Comparison of ENCODE assay signal across 8 cellular contexts in the genomic region with DNA sequence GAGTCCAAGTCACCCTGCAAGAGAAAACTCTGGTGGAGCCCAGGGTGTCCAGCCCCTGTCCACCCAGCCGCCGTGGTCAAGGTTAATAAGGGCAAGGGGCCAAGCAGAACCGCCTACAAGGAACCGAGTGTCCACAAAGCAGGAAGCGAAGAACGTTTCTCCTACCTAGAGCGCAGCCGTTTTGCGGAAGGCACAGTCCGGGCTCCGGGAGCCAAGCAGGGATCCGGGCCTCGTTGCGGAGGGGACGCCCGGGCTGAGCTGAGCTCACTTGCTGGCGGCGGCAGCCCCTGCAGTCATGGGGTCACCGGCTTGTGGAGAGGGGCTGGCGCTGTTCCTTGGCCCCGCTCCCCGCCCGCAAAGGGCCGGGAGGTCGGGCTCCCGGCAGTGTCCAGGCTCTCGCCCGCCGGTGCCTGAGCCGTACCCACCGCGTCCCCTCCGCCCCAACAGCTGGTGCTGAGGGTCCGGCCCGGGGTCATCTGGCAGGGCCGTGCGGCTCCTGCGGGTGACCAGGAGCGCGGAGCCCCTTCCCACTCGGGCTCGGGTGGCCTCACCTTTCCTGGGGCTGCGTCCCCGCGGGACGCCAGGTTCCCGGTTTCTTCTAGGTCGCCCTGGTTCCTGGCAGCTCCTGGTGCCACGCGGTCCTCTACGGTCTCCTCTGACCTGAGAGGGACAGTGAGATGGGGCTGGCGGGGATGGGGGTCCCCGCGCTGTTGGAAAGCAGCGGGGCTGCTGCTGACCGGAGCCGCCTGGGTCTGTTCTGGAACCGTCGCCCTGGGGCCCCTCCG. TPM values are rescaled to one million over a fixed set of nuclear protein-coding genes. Genes with fewer than 3 reads are reported as not detected.
DNase-seq lines count a peak whose midpoint lies in the region; ATAC-seq and TF ChIP-seq lines count a peak whose summit lies in the region.

No MANE protein-coding gene starts in this region.

- H3K36me3 Mint-ChIP-seq in MCF 10A (ENCODE audit: insufficient read depth, unreplicated experiment): peaks cover 2% of the 10 kb centered on the region
- peaks cover 3 to 7% of the 10 kb centered on the region in 2 donors for H3K36me3 Mint-ChIP-seq in stimulated activated naive B cell treated with anti-CD40 and anti-IgM and Interleukin-4, amounts not matched to agents 10 μg/mL and 1 μg/mL and 100 μg/mL, for 72 hours

- peak overlapping the region; percentile 44 to 72 (median 52) for H3K4me3 ChIP-seq in breast epithelium
- H3K4me3 ChIP-seq in brain microvascular endothelial cell (ENCODE audit: low read depth, low read length): peak overlapping the region; percentile 41

- peaks cover 16% of the 10 kb centered on the region for H3K9me3 Mint-ChIP-seq in MCF 10A (ENCODE audit: unreplicated experiment)
- H3K9me3 Mint-ChIP-seq in stimulated activated naive B cell treated with anti-CD40 and anti-IgM and Interleukin-4, amounts not matched to agents 10 μg/mL and 1 μg/mL and 100 μg/mL, for 72 hours: no peaks in the 10 kb centered on the region

- no peaks in the 10 kb centered on the region for H3K27me3 Mint-ChIP-seq in MCF 10A (ENCODE audit: insufficient read depth, unreplicated experiment)
- peaks cover 56 to 70% of the 10 kb centered on the region in 2 donors for H3K27me3 Mint-ChIP-seq in stimulated activated naive B cell treated with anti-CD40 and anti-IgM and Interleukin-4, amounts not matched to agents 10 μg/mL and 1 μg/mL and 100 μg/mL, for 72 hours

- no peak overlapping the region for H3K27ac Mint-ChIP-seq in MCF 10A (ENCODE audit: low read depth, unreplicated experiment)
- H3K27ac Mint-ChIP-seq in stimulated activated naive B cell treated with anti-CD40 and anti-IgM and Interleukin-4, amounts not matched to agents 10 μg/mL and 1 μg/mL and 100 μg/mL, for 72 hours: peak overlapping the region; percentile 25

- H3K9me3 ChIP-seq in breast epithelium: no peaks in the 10 kb centered on the region

- POLR2A ChIA-PET in MCF 10A (lab: Yijun Ruan, JAX): no interaction called here

- no peak for TF ChIP-seq POLR2A in breast epithelium (IDR thresholded peaks at IDR 0.05)

- peak; percentile 81 for ATAC-seq in left colon
- ATAC-seq in stimulated activated naive B cell treated with anti-CD40 and anti-IgM and Interleukin-4, amounts not matched to agents 10 μg/mL and 1 μg/mL and 100 μg/mL, for 72 hours (replicated peaks): peak; percentile 60 to 66

- in situ Hi-C loops in brain microvascular endothelial cell (cut with HindIII; ENCODE audit: low pct_ligation_motif_present, low sequenced_read_pairs): no loop called here

- H3K27me3 ChIP-seq in breast epithelium (no peaks in the 10 kb centered on the region), brain microvascular endothelial cell (replicated peaks) (peaks cover 32% of the 10 kb centered on the region)

- DNase-seq in breast epithelium (ENCODE audit: low spot score in 2 of 2) (peak in 1 of 2 donors; percentile 18), MCF 10A (ENCODE audit: unreplicated experiment) (no peak), brain microvascular endothelial cell (no peak), left colon (peak; percentile 37 to 51), KG1 (lab: John Stamatoyannopoulos, UW) (no peak), NCI-H2227 treated with DMSO at 0.1 percent for 48 hours (lab: John Stamatoyannopoulos, UW) (no peak), cerebellar cortex (ENCODE audit: low spot score) (no peak)
- no peak for DNase-seq in stimulated activated naive B cell treated with anti-CD40 and anti-IgM and Interleukin-4, amounts not matched to agents 10 μg/mL and 1 μg/mL and 100 μg/mL, for 72 hours

- no TSS peak for BruUV-seq in MCF 10A (replicated peaks; lab: Mats Ljungman, UMichigan)

- H3K4me1 Mint-ChIP-seq in MCF 10A (ENCODE audit: insufficient read depth, unreplicated experiment): no peaks in the 10 kb centered on the region
- peaks cover 10 to 13% of the 10 kb centered on the region in 2 donors for H3K4me1 Mint-ChIP-seq in stimulated activated naive B cell treated with anti-CD40 and anti-IgM and Interleukin-4, amounts not matched to agents 10 μg/mL and 1 μg/mL and 100 μg/mL, for 72 hours

- no peaks in the 10 kb centered on the region for H3K4me1 ChIP-seq in breast epithelium

- no peak for TF ChIP-seq CTCF in breast epithelium (IDR thresholded peaks at IDR 0.05)
- no peak for TF ChIP-seq CTCF in MCF 10A (IDR thresholded peaks at IDR 0.05; ENCODE audit: unreplicated experiment)
- TF ChIP-seq CTCF in brain microvascular endothelial cell (IDR thresholded peaks at IDR 0.05; ENCODE audit: low read depth, low read length, missing control alignments): no peak

- CTCF ChIA-PET in MCF 10A (lab: Yijun Ruan, JAX): no interaction called here

- H3K36me3 ChIP-seq in breast epithelium: no peaks in the 10 kb centered on the region
- H3K36me3 ChIP-seq in brain microvascular endothelial cell (replicated peaks): no peaks in the 10 kb centered on the region

- H3K4me3 Mint-ChIP-seq in MCF 10A (ENCODE audit: unreplicated experiment): no peak overlapping the region
- H3K4me3 Mint-ChIP-seq in stimulated activated naive B cell treated with anti-CD40 and anti-IgM and Interleukin-4, amounts not matched to agents 10 μg/mL and 1 μg/mL and 100 μg/mL, for 72 hours: peak overlapping the region; percentile 79 to 80

- intact Hi-C loops in breast epithelium (cut with DNase I; ENCODE audit: low total_unique reads) (no loop called here), MCF 10A (cut with micrococcal nuclease) (no loop called here), left colon (cut with DNase I, micrococcal nuclease) (no loop called here)

- no peak overlapping the region for H3K27ac ChIP-seq in breast epithelium
- no peak overlapping the region for H3K27ac ChIP-seq in brain microvascular endothelial cell

RNA-seq across cellular contexts. Expression of gene ZNF273, which starts 14.0 kb away (rescaled TPM):
- total RNA-seq in breast epithelium (10 to 100 TPM in 2 of 3 donors, 1 to 10 TPM in 1; 6.9 to 21.7 (median 18.0) TPM), MCF 10A (2022) (2.2 and 2.5 TPM in 2 replicates), left colon (1 to 10 TPM; 3.9 TPM)

Comparison
In these comparisons a context has a peak if more than half of its experiments do, and no peak if none do; other contexts are left out.
1. DNase-seq: peak in left colon (2 of 2); none in MCF 10A (single experiment), brain microvascular endothelial cell (single experiment), stimulated activated naive B cell treated with anti-CD40 and anti-IgM and Interleukin-4, amounts not matched to agents 10 μg/mL and 1 μg/mL and 100 μg/mL, for 72 hours (single experiment), KG1 (single experiment), NCI-H2227 treated with DMSO at 0.1 percent for 48 hours (single experiment) and cerebellar cortex (single experiment).